9 cellular contexts compared by ENCODE assay signal in the genomic region with DNA sequence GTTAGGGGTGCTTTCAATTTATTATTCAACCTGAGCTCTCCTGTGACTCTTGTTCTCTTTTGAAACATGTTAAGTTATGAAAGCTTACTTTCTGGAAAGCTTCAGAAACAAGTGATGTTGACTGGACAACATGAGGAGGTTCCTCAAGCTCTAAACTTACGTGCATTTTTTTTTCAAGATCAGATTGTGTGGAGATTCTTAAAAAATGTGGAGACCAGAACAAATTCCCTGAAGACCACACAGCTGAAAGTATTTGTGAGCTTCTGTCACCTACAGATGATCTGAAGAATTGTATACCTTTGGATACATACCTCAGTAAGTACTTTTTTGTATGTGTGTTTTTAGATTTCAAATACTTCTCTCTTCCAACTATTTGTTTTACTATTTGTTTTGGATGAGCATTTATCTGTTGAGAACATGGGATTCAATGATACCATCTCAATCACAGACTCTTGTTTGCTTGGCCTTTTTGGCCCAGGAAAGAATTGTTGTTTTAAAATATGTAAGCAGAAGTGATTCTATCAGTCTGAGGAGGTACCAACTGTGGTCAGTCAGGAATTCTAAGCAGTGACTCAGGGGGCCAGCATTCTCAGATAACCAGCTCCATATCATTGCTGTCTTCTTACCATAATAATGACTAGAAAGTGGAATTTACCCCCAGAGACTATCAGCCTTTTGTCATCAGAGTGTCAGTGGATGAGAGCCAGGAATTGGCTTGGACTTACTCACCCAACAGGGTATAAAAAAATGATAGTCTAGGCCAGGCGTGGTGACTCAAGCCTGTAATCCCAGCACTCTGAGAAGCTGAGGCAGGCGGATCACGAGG. TPM values are rescaled to one million over a fixed set of nuclear protein-coding genes. Genes with fewer than 3 reads are reported as not detected.
DNase-seq lines count a peak whose midpoint lies in the region; ATAC-seq and TF ChIP-seq lines count a peak whose summit lies in the region.
"Had no signal": no experiment of that assay in that cellular context is flagged by ENCODE, and none has a peak within 500 bp of the region (broad histone marks: within the 10 kb centered on the region; RNA-seq: fewer than 3 reads in every experiment).

No MANE protein-coding gene starts in this region.

- H3K36me3 ChIP-seq in Caco-2 (ENCODE audit: control insufficient read depth, insufficient read depth, low read length) (no peaks in the 10 kb centered on the region), NT2/D1 (ENCODE audit: insufficient read depth, insufficient read length, low read length) (no peaks in the 10 kb centered on the region), osteoblast (ENCODE audit: insufficient read depth, low read length) (peaks cover 17% of the 10 kb centered on the region)

- H3K27ac ChIP-seq in epithelial cell of prostate, result peak overlapping the region; percentile 29
- H3K27ac ChIP-seq in osteoblast (ENCODE audit: low read depth, low read length), result peak overlapping the region; percentile 87

- H3K9me3 Mint-ChIP-seq in Caco-2 (ENCODE audit: unreplicated experiment) (no peaks in the 10 kb centered on the region), CD14-positive monocyte (peaks cover 0 to 2% (median 0%) of the 10 kb centered on the region in 7 donors)
- no peaks in the 10 kb centered on the region for H3K9me3 Mint-ChIP-seq in effector memory CD8-positive, alpha-beta T cell
- H3K9me3 Mint-ChIP-seq: activated naive CD4-positive, alpha-beta T cell treated with anti-CD3 and anti-CD28 coated beads, Interleukin-2, amount 50 U/mL, for 72 hours had no signal

- intact Hi-C loops in Caco-2 (cut with micrococcal nuclease; ENCODE audit: unreplicated experiment), result loop anchor here (10.0 kb wide), 1 partner anchor 97 kb away; no protein-coding TSS in a partner anchor
- intact Hi-C loops in CD14-positive monocyte (cut with micrococcal nuclease), result loop anchor here (2.0 to 5.0 kb wide), 3 partner anchors 35 to 65 kb away; partner anchors contain the start of gene GLIPR2 (in 2 of the 2)

- H2AFZ ChIP-seq in osteoblast (ENCODE audit: low read length), result no peak overlapping the region

- no peak overlapping the region for H3K4me3 Mint-ChIP-seq in Caco-2 (ENCODE audit: unreplicated experiment)
- no peak overlapping the region for H3K4me3 Mint-ChIP-seq in effector memory CD8-positive, alpha-beta T cell
- H3K4me3 Mint-ChIP-seq in CD14-positive monocyte, result no peak overlapping the region

- H3K4me1 Mint-ChIP-seq in Caco-2 (ENCODE audit: low read depth, unreplicated experiment) (peaks cover 28% of the 10 kb centered on the region), CD14-positive monocyte (peaks cover 8% of the 10 kb centered on the region)
- H3K4me1 Mint-ChIP-seq in effector memory CD8-positive, alpha-beta T cell (ENCODE audit: low read depth in 2 of 2), result peaks cover 7% of the 10 kb centered on the region in 2 donors

- H4K20me1 ChIP-seq in osteoblast (ENCODE audit: insufficient read depth, low read length), result no peaks in the 10 kb centered on the region

- H3K36me3 Mint-ChIP-seq in Caco-2 (ENCODE audit: insufficient read depth, unreplicated experiment) (peaks cover 12% of the 10 kb centered on the region), CD14-positive monocyte (peaks cover 0 to 2% of the 10 kb centered on the region in 2 donors)
- peaks cover 6% of the 10 kb centered on the region for H3K36me3 Mint-ChIP-seq in effector memory CD8-positive, alpha-beta T cell (ENCODE audit: insufficient read depth)
- H3K36me3 Mint-ChIP-seq: activated naive CD4-positive, alpha-beta T cell treated with anti-CD3 and anti-CD28 coated beads, Interleukin-2, amount 50 U/mL, for 72 hours had no signal

- H3K9ac ChIP-seq in NT2/D1 (ENCODE audit: insufficient read length, low read depth), result no peak overlapping the region

- peak overlapping the region; percentile 29 for H3K4me2 ChIP-seq in osteoblast (ENCODE audit: insufficient read depth, low read length)

- H3K9me3 ChIP-seq in Caco-2 (no peaks in the 10 kb centered on the region), NT2/D1 (ENCODE audit: insufficient read depth, low read length) (no peaks in the 10 kb centered on the region), osteoblast (ENCODE audit: low read depth, low read length) (no peaks in the 10 kb centered on the region)

- no peaks in the 10 kb centered on the region for H3K27me3 ChIP-seq in Caco-2 (replicated peaks; ENCODE audit: control insufficient read depth, insufficient read depth, low read length)
- no peaks in the 10 kb centered on the region for H3K27me3 ChIP-seq in NT2/D1 (ENCODE audit: insufficient read depth, insufficient read length)
- H3K27me3 ChIP-seq in osteoblast (ENCODE audit: insufficient read depth, low read length), result no peaks in the 10 kb centered on the region

- no peak for ATAC-seq in GM18511 (IDR thresholded peaks at IDR 0.05; ENCODE audit: unreplicated experiment)
- no peak for ATAC-seq in effector memory CD8-positive, alpha-beta T cell (replicated peaks)

- H3K4me1 ChIP-seq in Caco-2 (peaks cover 38% of the 10 kb centered on the region), NT2/D1 (ENCODE audit: insufficient read depth, insufficient read length) (no peaks in the 10 kb centered on the region), osteoblast (ENCODE audit: insufficient read depth, low read length) (peaks cover 37% of the 10 kb centered on the region)

- H3K79me2 ChIP-seq in osteoblast (ENCODE audit: insufficient read depth, low read length), result no peaks in the 10 kb centered on the region

- TF ChIP-seq CTCF in Caco-2 (IDR thresholded peaks at IDR 0.05; ENCODE audit: insufficient read depth in 1 of 2, low read depth in 1 of 2, low read length in 1 of 2, severe bottlenecking in 1 of 2, unreplicated experiment in 1 of 2) (no peak), osteoblast (IDR thresholded peaks at IDR 0.05; ENCODE audit: extremely low read depth, low read depth, low read length) (no peak), CD14-positive monocyte (IDR thresholded peaks at IDR 0.05) (no peak)

- no TSS peak for BruUV-seq in Caco-2 (replicated peaks; lab: Mats Ljungman, UMichigan)

- POLR2A ChIA-PET in Caco-2 (lab: Charles Lee), result interaction anchor here (1.7 kb wide), 1 partner anchor 88 kb away, joined by 9 read pairs; no protein-coding TSS in a partner anchor

- H3K27ac Mint-ChIP-seq in Caco-2 (ENCODE audit: unreplicated experiment) (peak overlapping the region; percentile 89), CD14-positive monocyte (no peak overlapping the region)
- H3K27ac Mint-ChIP-seq in effector memory CD8-positive, alpha-beta T cell, result no peak overlapping the region

- DNase-seq in Caco-2 (peak; percentile 58 to 74), NT2/D1 (ENCODE audit: low read depth, low spot score) (peak; percentile 50), epithelial cell of prostate (ENCODE audit: low read depth, low spot score) (peak; percentile 59), osteoblast (ENCODE audit: insufficient read length, low spot score, missing footprints) (peak; percentile 87), DMS114 treated with DMSO at 0.1 percent for 48 hours (lab: John Stamatoyannopoulos, UW; ENCODE audit: unreplicated experiment) (no peak), CD14-positive monocyte (ENCODE audit: low spot score) (no peak)
- DNase-seq in effector memory CD8-positive, alpha-beta T cell, result no peak

- H3K4me3 ChIP-seq in Caco-2 (ENCODE audit: low read depth, low read length), result no peak overlapping the region
- H3K4me3 ChIP-seq in NT2/D1 (ENCODE audit: insufficient read length, low read depth), result no peak overlapping the region
- no peak overlapping the region for H3K4me3 ChIP-seq in osteoblast (ENCODE audit: insufficient read depth, low read length)

- H3K27me3 Mint-ChIP-seq in Caco-2 (ENCODE audit: insufficient read depth, unreplicated experiment), result no peaks in the 10 kb centered on the region
- no peaks in the 10 kb centered on the region for H3K27me3 Mint-ChIP-seq in effector memory CD8-positive, alpha-beta T cell
- H3K27me3 Mint-ChIP-seq in CD14-positive monocyte (ENCODE audit: low read depth in 3 of 3), result peaks cover 0 to 4% (median 2%) of the 10 kb centered on the region in 3 donors

- CTCF ChIA-PET in Caco-2 (lab: Charles Lee), result interaction anchor here (1.2 to 1.5 kb wide), 5 partner anchors 9 to 78 kb away, joined by 3 to 8 read pairs (median 4); no protein-coding TSS in a partner anchor

RNA-seq across cellular contexts. Expression of gene GLIPR2, which starts 34.4 kb away (rescaled TPM):
- total RNA-seq in Caco-2 (2022) (1.6 and 1.9 TPM in 2 replicates), osteoblast (33.3 and 38.4 TPM in 2 replicates)
- 100 to 1,000 TPM; 520 to 528 TPM for polyA plus RNA-seq in CD14-positive monocyte

Comparison
In these comparisons a context has a peak if more than half of its experiments do, and no peak if none do; other contexts are left out.
1. DNase-seq: peak in Caco-2 (2 of 2), NT2/D1 (single experiment), epithelial cell of prostate (single experiment) and osteoblast (single experiment); none in DMS114 treated with DMSO at 0.1 percent for 48 hours (single experiment), effector memory CD8-positive, alpha-beta T cell (0 of 3) and CD14-positive monocyte (single experiment).
2. RNA of gene GLIPR2, which starts 34.4 kb away (total RNA-seq): 33.3 to 38.4 TPM in osteoblast; 1.6 to 1.9 TPM in Caco-2; every median in the first group is over 10 times any median in the second.